17 cellular contexts compared by ENCODE assay signal in the genomic region with DNA sequence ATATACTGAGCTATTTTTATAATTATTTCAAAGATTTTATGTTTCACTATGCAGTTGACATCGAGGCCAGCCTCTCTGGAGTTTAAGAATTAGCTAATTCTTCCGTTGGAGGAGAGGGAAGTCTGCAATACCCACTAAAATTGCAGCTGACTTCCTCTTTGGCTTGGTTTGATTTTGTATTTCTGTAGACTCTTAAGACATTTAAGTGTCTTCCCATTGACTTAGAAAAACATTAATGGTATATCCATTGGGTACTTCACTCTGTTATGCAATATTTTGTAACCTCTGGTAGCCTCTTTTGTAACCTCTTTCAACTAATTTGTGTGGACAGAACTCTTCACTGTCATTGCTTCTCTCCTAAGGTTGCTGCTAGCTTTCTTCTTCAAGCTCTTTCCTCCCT.
DNase-seq lines count a peak whose midpoint lies in the region; ATAC-seq lines count a peak whose summit lies in the region.
"Had no signal": no experiment of that assay in that cellular context is flagged by ENCODE, and none has a peak within 500 bp of the region (broad histone marks: within the 10 kb centered on the region; RNA-seq: fewer than 3 reads in every experiment).

No MANE protein-coding gene starts in this region.

- no peak for ATAC-seq in HG03521 (IDR thresholded peaks at IDR 0.05; ENCODE audit: unreplicated experiment)
- no peak for ATAC-seq in GM18519 (IDR thresholded peaks at IDR 0.05; ENCODE audit: low FRiP score, unreplicated experiment)
- ATAC-seq: activated naive CD8-positive, alpha-beta T cell treated with anti-CD3 and anti-CD28 coated beads, Interleukin-2, amount 50 U/mL, for 24 hours; activated T-helper 17 cell treated with anti-CD3 and anti-CD28 coated beads, Interleukin-2, amount 50 U/mL, for 72 hours; stimulated activated naive CD8-positive, alpha-beta T cell treated with anti-CD3 and anti-CD28 coated beads, Interleukin-15, amount 100 ng/mL, for 72 hours; T-cell had no signal

- DNase-seq in AML-193 (lab: John Stamatoyannopoulos, UW) (peak; percentile 97 to 98), Kasumi-1 (lab: John Stamatoyannopoulos, UW) (peak; percentile 95 to 96), SKM-1 treated with dmso at 0.1 percent for 144 hours (lab: John Stamatoyannopoulos, UW; ENCODE audit: unreplicated experiment) (peak; percentile 98), medulla oblongata (ENCODE audit: extremely low spot score) (peak; percentile 52), islet precursor cell (no peak)
- DNase-seq in activated CD4-positive, CD25-positive, alpha-beta regulatory T cell treated with anti-CD3 and anti-CD28 coated beads, Interleukin-2, amount 50 U/mL, for 72 hours, result no peak
- DNase-seq: activated naive CD8-positive, alpha-beta T cell treated with anti-CD3 and anti-CD28 coated beads, Interleukin-2, amount 50 U/mL, for 24 hours; mucosa of descending colon; NCI-H187 treated with DMSO at 0.1 percent for 48 hours; NCI-H524; Peyer's patch; stimulated activated naive CD8-positive, alpha-beta T cell treated with anti-CD3 and anti-CD28 coated beads, Interleukin-15, amount 100 ng/mL, for 72 hours; T-cell; uterus had no signal

Comparison
In these comparisons a context has a peak if more than half of its experiments do, and no peak if none do; other contexts are left out.
1. DNase-seq: peak in AML-193 (2 of 2), Kasumi-1 (2 of 2), SKM-1 treated with dmso at 0.1 percent for 144 hours (single experiment) and medulla oblongata (single experiment); none in islet precursor cell (single experiment) and activated CD4-positive, CD25-positive, alpha-beta regulatory T cell treated with anti-CD3 and anti-CD28 coated beads, Interleukin-2, amount 50 U/mL, for 72 hours (single experiment).